Comparison of ENCODE assay signal across 2 cellular contexts in the genomic region with DNA sequence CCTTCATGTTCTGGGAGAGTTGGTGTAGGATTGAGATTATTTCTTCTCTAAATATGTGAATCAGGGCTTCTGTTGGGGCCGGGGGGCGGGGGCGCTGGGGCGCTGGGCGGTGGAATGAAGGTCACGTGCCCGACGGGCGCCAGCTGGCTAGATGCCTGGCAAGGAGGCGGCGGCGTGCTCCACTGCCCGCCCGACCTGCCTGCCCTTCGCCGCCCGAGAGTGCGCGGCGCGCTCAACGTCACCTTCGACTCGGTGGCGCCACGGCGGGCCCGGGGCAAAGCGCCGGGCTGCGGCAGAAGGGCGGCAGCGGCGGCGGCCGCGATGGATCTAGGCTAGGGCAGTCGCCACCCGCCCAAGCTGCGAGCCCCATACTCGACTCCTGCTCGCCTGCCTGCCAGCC.
A peak's percentile ranks its signal among the peaks of the same experiment; 100 is the strongest.
TF ChIP-seq lines count a peak whose summit lies in the region.

No MANE protein-coding gene starts in this region.

TF ChIP-seq in GM12878, 131 proteins besides CTCF, POLR2A, EP300 and RAD21:
- TF ChIP-seq ZNF622 (IDR thresholded peaks at IDR 0.05) (no peak), BHLHE40 (IDR thresholded peaks at IDR 0.05; ENCODE audit: borderline replicate concordance in 1 of 2, low read depth in 2 of 2, low read length in 1 of 2) (peak in 1 of 2 experiments; percentile 23; a peak in 1 of 4 replicates)
- TF ChIP-seq, protein P1, sequence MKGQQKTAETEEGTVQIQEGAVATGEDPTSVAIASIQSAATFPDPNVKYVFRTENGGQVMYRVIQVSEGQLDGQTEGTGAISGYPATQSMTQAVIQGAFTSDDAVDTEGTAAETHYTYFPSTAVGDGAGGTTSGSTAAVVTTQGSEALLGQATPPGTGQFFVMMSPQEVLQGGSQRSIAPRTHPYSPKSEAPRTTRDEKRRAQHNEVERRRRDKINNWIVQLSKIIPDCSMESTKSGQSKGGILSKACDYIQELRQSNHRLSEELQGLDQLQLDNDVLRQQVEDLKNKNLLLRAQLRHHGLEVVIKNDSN (IDR thresholded peaks at IDR 0.05; ENCODE audit: borderline replicate concordance, extremely low read length, insufficient read depth, low read depth, low read length), result peak; percentile 11

TF ChIP-seq in HepG2, 621 proteins besides CTCF, POLR2A, EP300 and RAD21:
- no peak for TF ChIP-seq ZNF451 (CRISPR knock-in tag; IDR thresholded peaks at IDR 0.05)
- TF ChIP-seq ZNF143 (CRISPR knock-in tag; IDR thresholded peaks at IDR 0.05), result no peak
- no peak for TF ChIP-seq FOXA1 (IDR thresholded peaks at IDR 0.05)
- TF ChIP-seq FOXA1 (CRISPR knock-in tag; IDR thresholded peaks at IDR 0.05), result no peak
- no peak for TF ChIP-seq SYNCRIP (IDR thresholded peaks at IDR 0.05; ENCODE audit: insufficient read depth, low read depth, low read length)
- TF ChIP-seq, protein P2, sequence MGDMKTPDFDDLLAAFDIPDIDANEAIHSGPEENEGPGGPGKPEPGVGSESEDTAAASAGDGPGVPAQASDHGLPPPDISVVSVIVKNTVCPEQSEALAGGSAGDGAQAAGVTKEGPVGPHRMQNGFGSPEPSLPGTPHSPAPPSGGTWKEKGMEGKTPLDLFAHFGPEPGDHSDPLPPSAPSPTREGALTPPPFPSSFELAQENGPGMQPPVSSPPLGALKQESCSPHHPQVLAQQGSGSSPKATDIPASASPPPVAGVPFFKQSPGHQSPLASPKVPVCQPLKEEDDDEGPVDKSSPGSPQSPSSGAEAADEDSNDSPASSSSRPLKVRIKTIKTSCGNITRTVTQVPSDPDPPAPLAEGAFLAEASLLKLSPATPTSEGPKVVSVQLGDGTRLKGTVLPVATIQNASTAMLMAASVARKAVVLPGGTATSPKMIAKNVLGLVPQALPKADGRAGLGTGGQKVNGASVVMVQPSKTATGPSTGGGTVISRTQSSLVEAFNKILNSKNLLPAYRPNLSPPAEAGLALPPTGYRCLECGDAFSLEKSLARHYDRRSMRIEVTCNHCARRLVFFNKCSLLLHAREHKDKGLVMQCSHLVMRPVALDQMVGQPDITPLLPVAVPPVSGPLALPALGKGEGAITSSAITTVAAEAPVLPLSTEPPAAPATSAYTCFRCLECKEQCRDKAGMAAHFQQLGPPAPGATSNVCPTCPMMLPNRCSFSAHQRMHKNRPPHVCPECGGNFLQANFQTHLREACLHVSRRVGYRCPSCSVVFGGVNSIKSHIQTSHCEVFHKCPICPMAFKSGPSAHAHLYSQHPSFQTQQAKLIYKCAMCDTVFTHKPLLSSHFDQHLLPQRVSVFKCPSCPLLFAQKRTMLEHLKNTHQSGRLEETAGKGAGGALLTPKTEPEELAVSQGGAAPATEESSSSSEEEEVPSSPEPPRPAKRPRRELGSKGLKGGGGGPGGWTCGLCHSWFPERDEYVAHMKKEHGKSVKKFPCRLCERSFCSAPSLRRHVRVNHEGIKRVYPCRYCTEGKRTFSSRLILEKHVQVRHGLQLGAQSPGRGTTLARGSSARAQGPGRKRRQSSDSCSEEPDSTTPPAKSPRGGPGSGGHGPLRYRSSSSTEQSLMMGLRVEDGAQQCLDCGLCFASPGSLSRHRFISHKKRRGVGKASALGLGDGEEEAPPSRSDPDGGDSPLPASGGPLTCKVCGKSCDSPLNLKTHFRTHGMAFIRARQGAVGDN (CRISPR knock-in tag; IDR thresholded peaks at IDR 0.05), result peak; percentile 36; the same call in 1 of the 2 replicates
- TF ChIP-seq, protein P3, sequence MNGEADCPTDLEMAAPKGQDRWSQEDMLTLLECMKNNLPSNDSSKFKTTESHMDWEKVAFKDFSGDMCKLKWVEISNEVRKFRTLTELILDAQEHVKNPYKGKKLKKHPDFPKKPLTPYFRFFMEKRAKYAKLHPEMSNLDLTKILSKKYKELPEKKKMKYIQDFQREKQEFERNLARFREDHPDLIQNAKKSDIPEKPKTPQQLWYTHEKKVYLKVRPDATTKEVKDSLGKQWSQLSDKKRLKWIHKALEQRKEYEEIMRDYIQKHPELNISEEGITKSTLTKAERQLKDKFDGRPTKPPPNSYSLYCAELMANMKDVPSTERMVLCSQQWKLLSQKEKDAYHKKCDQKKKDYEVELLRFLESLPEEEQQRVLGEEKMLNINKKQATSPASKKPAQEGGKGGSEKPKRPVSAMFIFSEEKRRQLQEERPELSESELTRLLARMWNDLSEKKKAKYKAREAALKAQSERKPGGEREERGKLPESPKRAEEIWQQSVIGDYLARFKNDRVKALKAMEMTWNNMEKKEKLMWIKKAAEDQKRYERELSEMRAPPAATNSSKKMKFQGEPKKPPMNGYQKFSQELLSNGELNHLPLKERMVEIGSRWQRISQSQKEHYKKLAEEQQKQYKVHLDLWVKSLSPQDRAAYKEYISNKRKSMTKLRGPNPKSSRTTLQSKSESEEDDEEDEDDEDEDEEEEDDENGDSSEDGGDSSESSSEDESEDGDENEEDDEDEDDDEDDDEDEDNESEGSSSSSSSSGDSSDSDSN (CRISPR knock-in tag; IDR thresholded peaks at IDR 0.05), result peak; percentile 22; the same call in 1 of the 2 replicates
- peak; percentile 32; the same call in 1 of the 2 replicates for TF ChIP-seq HOXA3 (CRISPR knock-in tag; IDR thresholded peaks at IDR 0.05)
- peak; percentile 22 for TF ChIP-seq HNRNPLL (IDR thresholded peaks at IDR 0.05; ENCODE audit: low read depth, low read length, poor library complexity, severe bottlenecking)
